In the genomic region with DNA sequence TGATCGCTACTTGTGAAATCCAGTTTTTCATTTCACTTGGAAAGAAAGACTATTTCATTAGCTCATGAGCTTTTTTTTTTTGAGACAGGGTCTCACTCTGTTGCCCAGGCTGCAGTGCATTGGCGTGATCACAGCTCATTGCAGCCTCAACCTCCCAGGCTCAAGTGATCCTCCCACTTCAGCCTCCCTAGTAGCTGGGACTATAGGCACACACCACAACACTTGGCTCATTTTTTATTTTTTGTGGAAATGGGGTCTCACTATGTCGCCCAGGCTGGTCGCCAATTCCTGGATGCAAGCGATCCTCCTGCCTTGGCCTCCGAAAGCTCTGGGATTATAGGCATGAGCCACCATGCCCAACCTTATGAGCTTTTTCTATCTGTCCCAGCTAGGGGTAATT, we compare ENCODE assay signal across 1 cellular context.
TF ChIP-seq lines count a peak whose summit lies in the region.

No MANE protein-coding gene starts in this region.

TF ChIP-seq in K562, 482 proteins besides CTCF, POLR2A, EP300 and RAD21:
- TF ChIP-seq, protein P1, sequence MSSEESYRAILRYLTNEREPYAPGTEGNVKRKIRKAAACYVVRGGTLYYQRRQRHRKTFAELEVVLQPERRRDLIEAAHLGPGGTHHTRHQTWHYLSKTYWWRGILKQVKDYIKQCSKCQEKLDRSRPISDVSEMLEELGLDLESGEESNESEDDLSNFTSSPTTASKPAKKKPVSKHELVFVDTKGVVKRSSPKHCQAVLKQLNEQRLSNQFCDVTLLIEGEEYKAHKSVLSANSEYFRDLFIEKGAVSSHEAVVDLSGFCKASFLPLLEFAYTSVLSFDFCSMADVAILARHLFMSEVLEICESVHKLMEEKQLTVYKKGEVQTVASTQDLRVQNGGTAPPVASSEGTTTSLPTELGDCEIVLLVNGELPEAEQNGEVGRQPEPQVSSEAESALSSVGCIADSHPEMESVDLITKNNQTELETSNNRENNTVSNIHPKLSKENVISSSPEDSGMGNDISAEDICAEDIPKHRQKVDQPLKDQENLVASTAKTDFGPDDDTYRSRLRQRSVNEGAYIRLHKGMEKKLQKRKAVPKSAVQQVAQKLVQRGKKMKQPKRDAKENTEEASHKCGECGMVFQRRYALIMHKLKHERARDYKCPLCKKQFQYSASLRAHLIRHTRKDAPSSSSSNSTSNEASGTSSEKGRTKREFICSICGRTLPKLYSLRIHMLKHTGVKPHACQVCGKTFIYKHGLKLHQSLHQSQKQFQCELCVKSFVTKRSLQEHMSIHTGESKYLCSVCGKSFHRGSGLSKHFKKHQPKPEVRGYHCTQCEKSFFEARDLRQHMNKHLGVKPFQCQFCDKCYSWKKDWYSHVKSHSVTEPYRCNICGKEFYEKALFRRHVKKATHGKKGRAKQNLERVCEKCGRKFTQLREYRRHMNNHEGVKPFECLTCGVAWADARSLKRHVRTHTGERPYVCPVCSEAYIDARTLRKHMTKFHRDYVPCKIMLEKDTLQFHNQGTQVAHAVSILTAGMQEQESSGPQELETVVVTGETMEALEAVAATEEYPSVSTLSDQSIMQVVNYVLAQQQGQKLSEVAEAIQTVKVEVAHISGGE (CRISPR knock-in tag; IDR thresholded peaks at IDR 0.05), result peak in 1 of 3 experiments; percentile 92; a peak in 2 of 6 replicates
- TF ChIP-seq EWSR1 (IDR thresholded peaks at IDR 0.05; ENCODE audit: borderline replicate concordance, low read depth, partially characterized antibody) (peak; percentile 19), ZNF121 (CRISPR knock-in tag; conservative IDR thresholded peaks at IDR 0.05) (peak; percentile 75), ZNF224 (CRISPR knock-in tag; IDR thresholded peaks at IDR 0.05) (no peak)
